Comparison of ENCODE assay signal across 8 cellular contexts in genomic region chr7:114922652-114923402, GRCh38. TPM values are rescaled to one million over a fixed set of nuclear protein-coding genes. Genes with fewer than 3 reads are reported as not detected.
DNase-seq lines count a peak whose midpoint lies in the region; ATAC-seq and TF ChIP-seq lines count a peak whose summit lies in the region.

No MANE protein-coding gene starts in this region.

- DNase-seq in DMS 273 (lab: John Stamatoyannopoulos, UW; ENCODE audit: unreplicated experiment) (peak; percentile 75), WTC11 (ENCODE audit: low spot score) (peak; percentile 23), choroid plexus epithelial cell (ENCODE audit: low read depth) (peak; percentile 87)
- DNase-seq in stimulated activated CD4-positive, alpha-beta T cell treated with anti-CD3 and anti-CD28 coated beads, TNF-alpha, amount 100 ng/mL, for 48 hours (ENCODE audit: low read depth in 3 of 3), result peak in 2 of 3 donors; percentile 22 to 40

- peaks cover 25% of the 10 kb centered on the region for H3K27me3 ChIP-seq in HUES48 (ENCODE audit: control insufficient read depth, insufficient read depth, low read length)
- H3K27me3 ChIP-seq in liver (ENCODE audit: control insufficient read depth in 4 of 4, insufficient read depth in 4 of 4, low read length in 3 of 4), result no peaks in the 10 kb centered on the region

- 1% methylated on average over 51 of the region's 51 CpGs for WGBS in liver

- H3K27ac ChIP-seq in HUES48 (ENCODE audit: low read depth, low read length) (peak overlapping the region; percentile 76), liver (ENCODE audit: low read depth in 1 of 2, low read length in 2 of 2) (peak overlapping the region; percentile 90 to 94)

- no peaks in the 10 kb centered on the region for H3K36me3 Mint-ChIP-seq in WTC11

- H3K4me3 ChIP-seq in HUES48 (ENCODE audit: low read depth, low read length) (peak overlapping the region; percentile 76), choroid plexus epithelial cell (ENCODE audit: low read depth, low read length) (peak overlapping the region; percentile 86), liver (ENCODE audit: low read depth in 1 of 3, low read length in 3 of 3) (peak overlapping the region; percentile 70 to 94 (median 89))

- ATAC-seq in GM21447 (IDR thresholded peaks at IDR 0.05; ENCODE audit: unreplicated experiment), result peak; percentile 30
- peak; percentile 42 for ATAC-seq in WTC11
- ATAC-seq in GM18873 (IDR thresholded peaks at IDR 0.05; ENCODE audit: low FRiP score, unreplicated experiment), result no peak

- H3K36me3 ChIP-seq in HUES48 (ENCODE audit: control insufficient read depth, insufficient read depth, low read length), result no peaks in the 10 kb centered on the region
- peaks cover 0 to 1% (median 0%) of the 10 kb centered on the region in 4 donors for H3K36me3 ChIP-seq in liver (ENCODE audit: control insufficient read depth in 4 of 4, insufficient read depth in 3 of 4, low read depth in 1 of 4, low read length in 3 of 4)

- POLR2A ChIA-PET in WTC11 (lab: Charles Lee), result no interaction called here

- peak in 1 of 2 donors; percentile 6 for TF ChIP-seq RAD21 in liver (IDR thresholded peaks at IDR 0.05)

- H3K9ac ChIP-seq in HUES48 (ENCODE audit: low read depth, low read length) (peak overlapping the region; percentile 69), liver (ENCODE audit: low read depth in 1 of 2, low read length in 2 of 2) (peak overlapping the region; percentile 64 to 94)

- H3K4me1 Mint-ChIP-seq in WTC11, result peaks cover 29% of the 10 kb centered on the region

- H3K4me1 ChIP-seq in HUES48 (ENCODE audit: control insufficient read depth, insufficient read depth, low read length) (peaks cover 15% of the 10 kb centered on the region), liver (ENCODE audit: control insufficient read depth in 4 of 4, insufficient read depth in 4 of 4, low read length in 3 of 4) (peaks cover 0 to 11% (median 2%) of the 10 kb centered on the region in 4 donors)

- H3K9me3 Mint-ChIP-seq in WTC11, result no peaks in the 10 kb centered on the region

- H3K27ac Mint-ChIP-seq in WTC11, result no peak overlapping the region

- peak overlapping the region; percentile 95 for H3K4me3 Mint-ChIP-seq in WTC11

- CTCF ChIA-PET in WTC11 (lab: Charles Lee), result no interaction called here

- H3K9me3 ChIP-seq in HUES48 (ENCODE audit: control insufficient read depth, insufficient read depth, low read length) (no peaks in the 10 kb centered on the region), liver (ENCODE audit: control insufficient read depth in 4 of 4, low read length in 3 of 4) (no peaks in the 10 kb centered on the region)

- TF ChIP-seq CTCF in WTC11 (IDR thresholded peaks at IDR 0.05) (no peak), choroid plexus epithelial cell (conservative IDR thresholded peaks at IDR 0.05; ENCODE audit: low read depth, low read length) (no peak), liver (IDR thresholded peaks at IDR 0.05; ENCODE audit: low read depth, low read length, missing input control) (no peak)

- peaks cover 10% of the 10 kb centered on the region for H3K27me3 Mint-ChIP-seq in WTC11 (ENCODE audit: low read depth)

TF ChIP-seq in WTC11, 78 proteins besides CTCF, POLR2A, EP300 and RAD21 (continues in another document):
- TF ChIP-seq SMAD4 (CRISPR knock-in tag; IDR thresholded peaks at IDR 0.05), result no peak
- 0 out of 2 replicates have a peak, but pooled peaks have one; percentile 30 for TF ChIP-seq ZNF219 (CRISPR knock-in tag; IDR thresholded peaks at IDR 0.05; ENCODE audit: borderline replicate concordance)
- TF ChIP-seq, protein P1, sequence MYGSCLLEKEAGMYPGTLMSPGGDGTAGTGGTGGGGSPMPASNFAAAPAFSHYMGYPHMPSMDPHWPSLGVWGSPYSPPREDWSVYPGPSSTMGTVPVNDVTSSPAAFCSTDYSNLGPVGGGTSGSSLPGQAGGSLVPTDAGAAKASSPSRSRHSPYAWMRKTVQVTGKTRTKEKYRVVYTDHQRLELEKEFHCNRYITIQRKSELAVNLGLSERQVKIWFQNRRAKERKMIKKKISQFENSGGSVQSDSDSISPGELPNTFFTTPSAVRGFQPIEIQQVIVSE (CRISPR knock-in tag; IDR thresholded peaks at IDR 0.05; ENCODE audit: borderline replicate concordance), result no peak
- TF ChIP-seq, protein P2, sequence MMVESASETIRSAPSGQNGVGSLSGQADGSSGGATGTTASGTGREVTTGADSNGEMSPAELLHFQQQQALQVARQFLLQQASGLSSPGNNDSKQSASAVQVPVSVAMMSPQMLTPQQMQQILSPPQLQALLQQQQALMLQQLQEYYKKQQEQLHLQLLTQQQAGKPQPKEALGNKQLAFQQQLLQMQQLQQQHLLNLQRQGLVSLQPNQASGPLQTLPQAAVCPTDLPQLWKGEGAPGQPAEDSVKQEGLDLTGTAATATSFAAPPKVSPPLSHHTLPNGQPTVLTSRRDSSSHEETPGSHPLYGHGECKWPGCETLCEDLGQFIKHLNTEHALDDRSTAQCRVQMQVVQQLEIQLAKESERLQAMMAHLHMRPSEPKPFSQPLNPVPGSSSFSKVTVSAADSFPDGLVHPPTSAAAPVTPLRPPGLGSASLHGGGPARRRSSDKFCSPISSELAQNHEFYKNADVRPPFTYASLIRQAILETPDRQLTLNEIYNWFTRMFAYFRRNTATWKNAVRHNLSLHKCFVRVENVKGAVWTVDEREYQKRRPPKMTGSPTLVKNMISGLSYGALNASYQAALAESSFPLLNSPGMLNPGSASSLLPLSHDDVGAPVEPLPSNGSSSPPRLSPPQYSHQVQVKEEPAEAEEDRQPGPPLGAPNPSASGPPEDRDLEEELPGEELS (CRISPR knock-in tag; IDR thresholded peaks at IDR 0.05), result no peak
- TF ChIP-seq HMGXB4 (CRISPR knock-in tag; IDR thresholded peaks at IDR 0.05), result no peak

TF ChIP-seq in liver, 16 proteins besides CTCF, POLR2A, EP300 and RAD21:
- TF ChIP-seq REST (IDR thresholded peaks at IDR 0.05) (peak; percentile 15), SP1 (IDR thresholded peaks at IDR 0.05) (no peak), RXRA (IDR thresholded peaks at IDR 0.05) (no peak), HNF4A (conservative IDR thresholded peaks at IDR 0.05) (no peak)

RNA-seq across cellular contexts. Expression of gene MDFIC, which starts 0.9 kb away (rescaled TPM):
- total RNA-seq in WTC11 (2021) (7.4 to 8.4 TPM (median 8.3 TPM) in 3 replicates), liver (1 to 10 TPM; 4.8 to 5.9 TPM)
- 1 to 10 TPM; 3.2 to 6.6 TPM for polyA plus RNA-seq in liver

Comparison
In these comparisons a context has a peak if more than half of its experiments do, and no peak if none do; other contexts are left out.
1. DNase-seq: peak in every context shown above with its lines; median percentile 87 in choroid plexus epithelial cell; 75 in DMS 273; 31 in stimulated activated CD4-positive, alpha-beta T cell treated with anti-CD3 and anti-CD28 coated beads, TNF-alpha, amount 100 ng/mL, for 48 hours; 23 in WTC11.